In the genomic region with DNA sequence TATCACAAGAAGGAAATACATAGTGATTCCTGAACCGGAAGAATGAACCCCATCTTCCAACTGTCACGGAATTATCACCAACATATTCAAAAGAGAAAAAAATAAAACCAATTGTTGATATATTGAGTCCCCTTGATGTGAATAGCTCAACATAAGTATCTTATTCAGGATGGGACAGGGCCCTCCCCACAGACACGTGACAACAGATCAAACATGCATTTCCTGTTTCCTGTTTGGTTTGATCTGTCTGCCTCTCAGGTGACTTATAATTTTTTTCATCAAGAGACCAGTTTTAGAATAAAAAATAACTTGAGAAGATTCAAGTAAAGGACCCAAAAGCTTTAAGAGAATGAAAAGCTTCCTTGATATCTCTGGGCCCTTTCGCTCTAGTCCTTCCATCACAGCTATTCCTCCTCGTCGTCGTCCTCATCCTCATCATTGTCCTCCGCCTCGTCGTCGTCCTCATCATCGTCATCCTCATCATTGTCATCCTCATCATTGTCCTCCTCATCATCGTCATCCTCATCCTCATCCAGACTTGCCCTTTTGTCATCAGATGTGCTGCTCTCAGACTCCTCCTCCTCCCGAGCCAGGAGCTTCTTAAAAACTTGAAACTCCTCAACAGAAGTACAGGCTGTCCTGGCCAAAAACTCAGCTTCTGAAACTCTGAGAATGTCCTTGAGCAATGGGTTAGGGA, we compare ENCODE assay signal across 10 cellular contexts. TPM values are rescaled to one million over a fixed set of nuclear protein-coding genes. Genes with fewer than 3 reads are reported as not detected.
DNase-seq lines count a peak whose midpoint lies in the region; ATAC-seq lines count a peak whose summit lies in the region.
"Had no signal": no experiment of that assay in that cellular context is flagged by ENCODE, and none has a peak within 500 bp of the region (broad histone marks: within the 10 kb centered on the region; RNA-seq: fewer than 3 reads in every experiment).

No MANE protein-coding gene starts in this region.

- no peaks in the 10 kb centered on the region for H3K9me3 Mint-ChIP-seq in T-helper 2 cell treated with Interferon-gamma antibody and Interleukin-4, amounts not matched to agents 5 μg/mL and 100 μg/mL, for 36 hours
- H3K9me3 Mint-ChIP-seq in activated naive CD8-positive, alpha-beta T cell treated with anti-CD3 and anti-CD28 coated beads for 36 hours: peaks cover 8% of the 10 kb centered on the region
- no peaks in the 10 kb centered on the region for H3K9me3 Mint-ChIP-seq in stimulated activated effector memory CD8-positive, alpha-beta T cell treated with anti-CD3 and anti-CD28 coated beads, Interleukin-12 subunit alpha, Interleukin-12 subunit beta, amount 100 ng/mL, for 72 hours

- peaks cover 33% of the 10 kb centered on the region for H3K4me1 Mint-ChIP-seq in T-helper 2 cell treated with Interferon-gamma antibody and Interleukin-4, amounts not matched to agents 5 μg/mL and 100 μg/mL, for 36 hours (ENCODE audit: low read depth)
- H3K4me1 Mint-ChIP-seq in activated naive CD8-positive, alpha-beta T cell treated with anti-CD3 and anti-CD28 coated beads for 36 hours: peaks cover 67% of the 10 kb centered on the region
- peaks cover 46% of the 10 kb centered on the region for H3K4me1 Mint-ChIP-seq in stimulated activated effector memory CD8-positive, alpha-beta T cell treated with anti-CD3 and anti-CD28 coated beads, Interleukin-12 subunit alpha, Interleukin-12 subunit beta, amount 100 ng/mL, for 72 hours

- peak; percentile 40 for DNase-seq in activated CD8-positive, alpha-beta memory T cell treated with anti-CD3 and anti-CD28 coated beads for 24 hours
- DNase-seq in activated CD8-positive, alpha-beta memory T cell treated with anti-CD3 and anti-CD28 coated beads, Interleukin-2, amount 50 U/mL, for 48 hours: no peak
- no peak for DNase-seq in T-helper 2 cell treated with Interferon-gamma antibody and Interleukin-4, amounts not matched to agents 5 μg/mL and 100 μg/mL, for 36 hours (ENCODE audit: low spot score)
- DNase-seq in activated naive CD8-positive, alpha-beta T cell treated with anti-CD3 and anti-CD28 coated beads for 36 hours: no peak
- no peak for DNase-seq in stimulated activated effector memory CD8-positive, alpha-beta T cell treated with anti-CD3 and anti-CD28 coated beads, Interleukin-12 subunit alpha, Interleukin-12 subunit beta, amount 100 ng/mL, for 72 hours (ENCODE audit: low spot score in 2 of 2)
- DNase-seq in AML-193 (lab: John Stamatoyannopoulos, UW): no peak
- DNase-seq in NCI-H1694 (lab: John Stamatoyannopoulos, UW): no peak
- DNase-seq: mesenchymal stem cell had no signal

- ATAC-seq in stimulated activated effector memory CD8-positive, alpha-beta T cell treated with anti-CD3 and anti-CD28 coated beads, Interleukin-12 subunit alpha, Interleukin-12 subunit beta, amount 100 ng/mL, for 72 hours: peak; percentile 47
- no peak for ATAC-seq in HG03025 (IDR thresholded peaks at IDR 0.05; ENCODE audit: low FRiP score, unreplicated experiment)
- ATAC-seq: K562 had no signal

- H3K4me3 Mint-ChIP-seq in T-helper 2 cell treated with Interferon-gamma antibody and Interleukin-4, amounts not matched to agents 5 μg/mL and 100 μg/mL, for 36 hours: peak overlapping the region; percentile 22
- peak overlapping the region; percentile 60 for H3K4me3 Mint-ChIP-seq in activated naive CD8-positive, alpha-beta T cell treated with anti-CD3 and anti-CD28 coated beads for 36 hours
- H3K4me3 Mint-ChIP-seq in stimulated activated effector memory CD8-positive, alpha-beta T cell treated with anti-CD3 and anti-CD28 coated beads, Interleukin-12 subunit alpha, Interleukin-12 subunit beta, amount 100 ng/mL, for 72 hours: no peak overlapping the region

- no peaks in the 10 kb centered on the region for H3K27me3 Mint-ChIP-seq in T-helper 2 cell treated with Interferon-gamma antibody and Interleukin-4, amounts not matched to agents 5 μg/mL and 100 μg/mL, for 36 hours (ENCODE audit: low read depth)
- no peaks in the 10 kb centered on the region for H3K27me3 Mint-ChIP-seq in activated naive CD8-positive, alpha-beta T cell treated with anti-CD3 and anti-CD28 coated beads for 36 hours

- H3K27ac Mint-ChIP-seq in T-helper 2 cell treated with Interferon-gamma antibody and Interleukin-4, amounts not matched to agents 5 μg/mL and 100 μg/mL, for 36 hours: peak overlapping the region; percentile 39
- peak overlapping the region; percentile 94 for H3K27ac Mint-ChIP-seq in activated naive CD8-positive, alpha-beta T cell treated with anti-CD3 and anti-CD28 coated beads for 36 hours
- peak overlapping the region; percentile 63 for H3K27ac Mint-ChIP-seq in stimulated activated effector memory CD8-positive, alpha-beta T cell treated with anti-CD3 and anti-CD28 coated beads, Interleukin-12 subunit alpha, Interleukin-12 subunit beta, amount 100 ng/mL, for 72 hours

- peaks cover 52% of the 10 kb centered on the region for H3K36me3 Mint-ChIP-seq in T-helper 2 cell treated with Interferon-gamma antibody and Interleukin-4, amounts not matched to agents 5 μg/mL and 100 μg/mL, for 36 hours (ENCODE audit: low read depth)
- H3K36me3 Mint-ChIP-seq in activated naive CD8-positive, alpha-beta T cell treated with anti-CD3 and anti-CD28 coated beads for 36 hours: peaks cover 62% of the 10 kb centered on the region
- peaks cover 87% of the 10 kb centered on the region for H3K36me3 Mint-ChIP-seq in stimulated activated effector memory CD8-positive, alpha-beta T cell treated with anti-CD3 and anti-CD28 coated beads, Interleukin-12 subunit alpha, Interleukin-12 subunit beta, amount 100 ng/mL, for 72 hours

RNA-seq across cellular contexts. Expression of a gene that starts 6.3 kb away (rescaled TPM):
- 10 to 100 TPM; 34.5 to 35.6 TPM for total RNA-seq in activated naive CD8-positive, alpha-beta T cell treated with anti-CD3 and anti-CD28 coated beads for 36 hours

RNA-seq across cellular contexts. Expression of a gene that starts 53.5 kb away (rescaled TPM):
- total RNA-seq in activated naive CD8-positive, alpha-beta T cell treated with anti-CD3 and anti-CD28 coated beads for 36 hours: 10 to 100 TPM; 68.5 to 76.4 TPM

RNA-seq across cellular contexts. Expression of a gene that starts 54.5 kb away (rescaled TPM):
- total RNA-seq in activated naive CD8-positive, alpha-beta T cell treated with anti-CD3 and anti-CD28 coated beads for 36 hours: 10 to 100 TPM; 80.4 to 85.1 TPM

Comparison
In these comparisons a context has a peak if more than half of its experiments do, and no peak if none do; other contexts are left out.
1. H3K27ac Mint-ChIP-seq: peak in every context shown above with its lines; median percentile 94 in activated naive CD8-positive, alpha-beta T cell treated with anti-CD3 and anti-CD28 coated beads for 36 hours; 63 in stimulated activated effector memory CD8-positive, alpha-beta T cell treated with anti-CD3 and anti-CD28 coated beads, Interleukin-12 subunit alpha, Interleukin-12 subunit beta, amount 100 ng/mL, for 72 hours; 39 in T-helper 2 cell treated with Interferon-gamma antibody and Interleukin-4, amounts not matched to agents 5 μg/mL and 100 μg/mL, for 36 hours.